In genomic region chr2:46720592-46721185, GRCh38 we compare ENCODE assay signal across 13 cellular contexts. TPM values are rescaled to one million over a fixed set of nuclear protein-coding genes. Genes with fewer than 3 reads are reported as not detected.
DNase-seq lines count a peak whose midpoint lies in the region; ATAC-seq and TF ChIP-seq lines count a peak whose summit lies in the region.
"Had no signal": no experiment of that assay in that cellular context is flagged by ENCODE, and none has a peak within 500 bp of the region (broad histone marks: within the 10 kb centered on the region; RNA-seq: fewer than 3 reads in every experiment).

No MANE protein-coding gene starts in this region.

- peak overlapping the region; percentile 41 for H3K4me2 ChIP-seq in SK-N-SH

- ATAC-seq in HG02852 (IDR thresholded peaks at IDR 0.05; ENCODE audit: unreplicated experiment): no peak
- ATAC-seq: naive thymus-derived CD4-positive, alpha-beta T cell had no signal

- H3K9me3 ChIP-seq in SK-N-SH: peaks cover 4% of the 10 kb centered on the region; the same call in 1 of the 2 replicates

- H3K79me2 ChIP-seq in SK-N-SH (ENCODE audit: insufficient read depth): peaks cover 100% of the 10 kb centered on the region

- no peaks in the 10 kb centered on the region for H3K27me3 ChIP-seq in SK-N-SH (ENCODE audit: insufficient read depth)

- peaks cover 100% of the 10 kb centered on the region for H4K20me1 ChIP-seq in SK-N-SH (ENCODE audit: insufficient read depth)

- H3K9ac ChIP-seq in SK-N-SH: peak overlapping the region; percentile 1; the same call in 1 of the 2 replicates

- no peak for TF ChIP-seq CTCF in SK-N-SH (IDR thresholded peaks at IDR 0.05)
- no peak for TF ChIP-seq CTCF in fibroblast of the aortic adventitia (IDR thresholded peaks at IDR 0.05; ENCODE audit: insufficient read depth, low read length)

- WGBS in SK-N-SH (ENCODE audit: low lambda C conversion rate): 24% methylated on average over 3 of the region's 3 CpGs

- CTCF ChIA-PET in SK-N-SH (lab: Yijun Ruan, JAX): interaction anchor here (0.9 to 2.2 kb wide), 7 partner anchors 10 to 168 kb away, joined by 3 to 7 read pairs (median 4); no protein-coding TSS in a partner anchor

- H3K9me2 ChIP-seq in SK-N-SH: no peaks in the 10 kb centered on the region

- no peak for TF ChIP-seq EP300 in SK-N-SH (IDR thresholded peaks at IDR 0.05; ENCODE audit: borderline replicate concordance in 1 of 2, low read depth in 1 of 2, low read length in 1 of 2)

- TF ChIP-seq RAD21 in SK-N-SH (IDR thresholded peaks at IDR 0.05; ENCODE audit: low read length): no peak

- peaks cover 84% of the 10 kb centered on the region for H3F3A ChIP-seq in SK-N-SH (replicated peaks; ENCODE audit: insufficient read depth)

- H3K4me3 ChIP-seq in SK-N-SH (ENCODE audit: low read depth in 2 of 2, low read length in 1 of 2) (peak overlapping the region; percentile 1 to 2; a peak in 3 of 4 replicates), fibroblast of the aortic adventitia (ENCODE audit: low read depth, low read length) (peak overlapping the region; percentile 18)

- H3K27ac ChIP-seq in SK-N-SH (ENCODE audit: low read depth in 2 of 2, low read length in 1 of 2): peak overlapping the region; percentile 51 to 61

- no peak overlapping the region for H2AFZ ChIP-seq in SK-N-SH (ENCODE audit: low read depth)

- H3K4me1 ChIP-seq in SK-N-SH (ENCODE audit: control insufficient read depth in 1 of 2, insufficient read depth in 2 of 2, low read depth in 1 of 2, low read length in 1 of 2): peaks cover 16 to 62% of the 10 kb centered on the region in 2 experiments

- peaks cover 4 to 65% of the 10 kb centered on the region in 2 experiments for H3K36me3 ChIP-seq in SK-N-SH (replicated peaks in 1 of 2; ENCODE audit: control insufficient read depth in 1 of 2, insufficient read depth in 2 of 2, low read length in 1 of 2)

- POLR2A ChIA-PET in SK-N-SH (lab: Yijun Ruan, JAX): no interaction called here

- DNase-seq in NCI-H146 (lab: John Stamatoyannopoulos, UW) (peak; percentile 10), NCI-H146 treated with DMSO at 0.1 percent for 48 hours (lab: John Stamatoyannopoulos, UW; ENCODE audit: unreplicated experiment) (no peak), SK-N-SH (peak; percentile 25), fibroblast of the aortic adventitia (ENCODE audit: low read depth) (no peak), smooth muscle cell of the brain vasculature (ENCODE audit: low read depth, low spot score) (peak; percentile 35), mucosa of gallbladder (ENCODE audit: low spot score) (no peak), COR-L47 (lab: John Stamatoyannopoulos, UW) (no peak)
- DNase-seq: activated CD4-positive, alpha-beta T cell treated with anti-CD3 and anti-CD28 coated beads, Interleukin-2, amount 10 ng/mL, durations not matched to agents 24 days and 14 days; activated T-cell treated with anti-CD3 and anti-CD28 coated beads, Interleukin-2, amount 50 U/mL, for 72 hours; endodermal cell; naive thymus-derived CD4-positive, alpha-beta T cell; T-helper 2 cell had no signal

TF ChIP-seq in SK-N-SH, 30 proteins besides CTCF, POLR2A, EP300 and RAD21:
- TF ChIP-seq PBX3 (IDR thresholded peaks at IDR 0.05) (0 out of 2 replicates have a peak, but pooled peaks have one; percentile 24), RCOR1 (IDR thresholded peaks at IDR 0.05; ENCODE audit: low read length) (no peak), RXRA (IDR thresholded peaks at IDR 0.05; ENCODE audit: borderline replicate concordance, low read depth) (no peak)

RNA-seq across cellular contexts. Expression of gene SOCS5, which starts 21.6 kb away (rescaled TPM):
- polyA plus RNA-seq in SK-N-SH (2012; rRNA removed): 23.1 and 29.0 TPM in 2 replicates
- 33.1 and 33.3 TPM in 2 replicates for polyA plus RNA-seq in SK-N-SH (2012; cell fraction: cytosol; rRNA removed)
- polyA plus RNA-seq in SK-N-SH (2012; cell fraction: nucleus; rRNA removed): 17.6 and 28.6 TPM in 2 replicates
- total RNA-seq in fibroblast of the aortic adventitia (ENCODE audit: low replicate concordance): 147 and 155 TPM in 2 replicates
- total RNA-seq in mucosa of gallbladder: 20.2 TPM

Comparison
In these comparisons a context has a peak if more than half of its experiments do, and no peak if none do; other contexts are left out.
1. DNase-seq: peak in NCI-H146 (single experiment), SK-N-SH (single experiment) and smooth muscle cell of the brain vasculature (single experiment); none in NCI-H146 treated with DMSO at 0.1 percent for 48 hours (single experiment), fibroblast of the aortic adventitia (single experiment), mucosa of gallbladder (single experiment) and COR-L47 (single experiment).